Comparison of ENCODE assay signal across 13 cellular contexts in the genomic region with DNA sequence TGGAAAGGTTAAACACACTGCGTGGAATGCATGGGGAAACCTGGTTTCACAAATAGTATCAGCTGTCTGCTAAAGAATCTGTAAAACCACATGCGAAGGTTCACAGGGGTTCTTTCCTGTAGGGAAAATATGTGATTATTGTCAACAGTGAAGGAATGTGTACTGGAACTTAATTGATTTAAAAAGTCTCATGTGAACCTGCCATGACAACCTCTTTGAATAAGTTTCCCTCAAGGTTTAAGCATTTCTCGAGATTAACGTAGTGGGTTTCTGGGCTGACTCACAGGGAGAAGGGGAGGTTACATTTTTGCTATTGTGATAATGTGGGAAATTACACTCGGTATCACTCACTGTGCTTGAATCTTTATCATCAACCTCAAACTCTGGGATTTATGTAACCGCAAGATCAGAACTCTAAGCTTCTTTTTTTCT. TPM values are rescaled to one million over a fixed set of nuclear protein-coding genes. Genes with fewer than 3 reads are reported as not detected.
DNase-seq lines count a peak whose midpoint lies in the region; ATAC-seq and TF ChIP-seq lines count a peak whose summit lies in the region.
"Had no signal": no experiment of that assay in that cellular context is flagged by ENCODE, and none has a peak within 500 bp of the region (broad histone marks: within the 10 kb centered on the region; RNA-seq: fewer than 3 reads in every experiment).

No MANE protein-coding gene starts in this region.

- no peaks in the 10 kb centered on the region for H3K9me3 ChIP-seq in psoas muscle
- no peaks in the 10 kb centered on the region for H3K9me3 ChIP-seq in naive thymus-derived CD4-positive, alpha-beta T cell (ENCODE audit: control insufficient read depth in 2 of 3, low read length in 3 of 3)

- H3K27ac Mint-ChIP-seq in naive thymus-derived CD4-positive, alpha-beta T cell, result no peak overlapping the region
- H3K27ac Mint-ChIP-seq: HFFc6 had no signal

- TF ChIP-seq CTCF in fibroblast of mammary gland (conservative IDR thresholded peaks at IDR 0.05; ENCODE audit: control insufficient read depth, insufficient read depth, low read depth, low read length) (no peak), psoas muscle (IDR thresholded peaks at IDR 0.05) (no peak), dorsolateral prefrontal cortex (IDR thresholded peaks at IDR 0.05 in 54 of 56, conservative IDR thresholded peaks at IDR 0.05 in 2 of 56; ENCODE audit: low read depth in 1 of 56, partially characterized antibody in 56 of 56) (no peak)

- CTCF ChIA-PET in naive thymus-derived CD4-positive, alpha-beta T cell (lab: Charles Lee), result no interaction called here

- H3K4me3 ChIP-seq in fibroblast of mammary gland (ENCODE audit: control insufficient read depth, low read depth, low read length) (no peak overlapping the region), psoas muscle (no peak overlapping the region), dorsolateral prefrontal cortex (no peak overlapping the region)
- H3K4me3 ChIP-seq in naive thymus-derived CD4-positive, alpha-beta T cell (ENCODE audit: low read length), result no peak overlapping the region

- H3K36me3 Mint-ChIP-seq in naive thymus-derived CD4-positive, alpha-beta T cell, result no peaks in the 10 kb centered on the region

- no peaks in the 10 kb centered on the region for H3K36me3 ChIP-seq in psoas muscle (ENCODE audit: insufficient read depth in 1 of 2, low read depth in 1 of 2)
- H3K36me3 ChIP-seq in naive thymus-derived CD4-positive, alpha-beta T cell (ENCODE audit: control insufficient read depth in 2 of 3, insufficient read depth in 3 of 3, low read length in 3 of 3), result no peaks in the 10 kb centered on the region

- H3K27me3 ChIP-seq in psoas muscle (ENCODE audit: insufficient read depth in 3 of 3, low read length in 2 of 3) (no peaks in the 10 kb centered on the region), dorsolateral prefrontal cortex (no peaks in the 10 kb centered on the region)
- no peaks in the 10 kb centered on the region for H3K27me3 ChIP-seq in naive thymus-derived CD4-positive, alpha-beta T cell (ENCODE audit: control insufficient read depth in 2 of 2, insufficient read depth in 2 of 2, low read length in 2 of 2)

- peaks cover 0 to 8% (median 0%) of the 10 kb centered on the region in 7 donors for H3K4me1 Mint-ChIP-seq in naive thymus-derived CD4-positive, alpha-beta T cell
- H3K4me1 Mint-ChIP-seq: central memory CD8-positive, alpha-beta T cell had no signal

- H3K4me3 Mint-ChIP-seq in naive thymus-derived CD4-positive, alpha-beta T cell, result no peak overlapping the region
- H3K4me3 Mint-ChIP-seq: central memory CD8-positive, alpha-beta T cell had no signal

- DNase-seq in EL (peak; percentile 82), OCI-M1 (lab: John Stamatoyannopoulos, UW) (peak; percentile 3), fibroblast of mammary gland (ENCODE audit: low read depth) (peak; percentile 74), psoas muscle (no peak), dorsolateral prefrontal cortex (no peak)
- DNase-seq in naive thymus-derived CD4-positive, alpha-beta T cell, result no peak
- DNase-seq: activated CD4-positive, alpha-beta T cell treated with anti-CD3 and anti-CD28 coated beads, Interleukin-2, amount 50 U/mL, for 1 hour; DMS79 treated with DMSO at 0.1 percent for 48 hours; HFFc6; NCI-H2029 had no signal

- WGBS in psoas muscle, 3 donors, result 82 to 92% (median 85%) methylated on average over 6 of the region's 6 CpGs

- peaks cover 64% of the 10 kb centered on the region for H3K4me1 ChIP-seq in psoas muscle
- H3K4me1 ChIP-seq in naive thymus-derived CD4-positive, alpha-beta T cell (ENCODE audit: control insufficient read depth in 2 of 2, insufficient read depth in 2 of 2, low read length in 2 of 2), result no peaks in the 10 kb centered on the region

- ATAC-seq in psoas muscle (no peak), GM18520 (IDR thresholded peaks at IDR 0.05; ENCODE audit: unreplicated experiment) (no peak)
- ATAC-seq in naive thymus-derived CD4-positive, alpha-beta T cell, result no peak

- peaks cover 0 to 1% (median 0%) of the 10 kb centered on the region in 11 donors for H3K9me3 Mint-ChIP-seq in naive thymus-derived CD4-positive, alpha-beta T cell
- H3K9me3 Mint-ChIP-seq: central memory CD8-positive, alpha-beta T cell; HFFc6 had no signal

- H3K27ac ChIP-seq in psoas muscle (peak overlapping the region; percentile 71), dorsolateral prefrontal cortex (no peak overlapping the region)
- H3K27ac ChIP-seq in naive thymus-derived CD4-positive, alpha-beta T cell (ENCODE audit: low read depth, low read length), result no peak overlapping the region

- H3K27me3 Mint-ChIP-seq in naive thymus-derived CD4-positive, alpha-beta T cell, result peaks cover 0 to 10% (median 0%) of the 10 kb centered on the region in 5 donors

- POLR2A ChIA-PET in naive thymus-derived CD4-positive, alpha-beta T cell (lab: Charles Lee), result no interaction called here

- intact Hi-C loops in psoas muscle (cut with DNase I) (no loop called here), dorsolateral prefrontal cortex (cut with DNase I) (no loop called here)
- intact Hi-C loops in naive thymus-derived CD4-positive, alpha-beta T cell (cut with micrococcal nuclease), result no loop called here

RNA-seq across cellular contexts. Expression of a gene that starts 28.2 kb away (rescaled TPM):
- total RNA-seq in psoas muscle (10 to 100 TPM; 15.9 to 39.8 (median 26.8) TPM), dorsolateral prefrontal cortex (10 to 100 TPM in 29 of 120 experiments, 1 to 10 TPM in 91; 1.9 to 31.0 (median 6.1) TPM)
- 10 to 100 TPM; 10.4 to 14.3 (median 11.3) TPM for polyA plus RNA-seq in psoas muscle
- 1 to 10 TPM in 1 of 5 experiments, under 1 TPM in 4; 0.17 to 1.5 (median 0.54) TPM for total RNA-seq in naive thymus-derived CD4-positive, alpha-beta T cell
- polyA plus RNA-seq in naive thymus-derived CD4-positive, alpha-beta T cell, result not detected
- polyA plus RNA-seq: neural cell had no signal

Comparison
In these comparisons a context has a peak if more than half of its experiments do, and no peak if none do; other contexts are left out.
1. DNase-seq: peak in EL (single experiment), OCI-M1 (single experiment) and fibroblast of mammary gland (single experiment); none in psoas muscle (0 of 2), dorsolateral prefrontal cortex (0 of 10) and naive thymus-derived CD4-positive, alpha-beta T cell (0 of 9).